In the genomic region with DNA sequence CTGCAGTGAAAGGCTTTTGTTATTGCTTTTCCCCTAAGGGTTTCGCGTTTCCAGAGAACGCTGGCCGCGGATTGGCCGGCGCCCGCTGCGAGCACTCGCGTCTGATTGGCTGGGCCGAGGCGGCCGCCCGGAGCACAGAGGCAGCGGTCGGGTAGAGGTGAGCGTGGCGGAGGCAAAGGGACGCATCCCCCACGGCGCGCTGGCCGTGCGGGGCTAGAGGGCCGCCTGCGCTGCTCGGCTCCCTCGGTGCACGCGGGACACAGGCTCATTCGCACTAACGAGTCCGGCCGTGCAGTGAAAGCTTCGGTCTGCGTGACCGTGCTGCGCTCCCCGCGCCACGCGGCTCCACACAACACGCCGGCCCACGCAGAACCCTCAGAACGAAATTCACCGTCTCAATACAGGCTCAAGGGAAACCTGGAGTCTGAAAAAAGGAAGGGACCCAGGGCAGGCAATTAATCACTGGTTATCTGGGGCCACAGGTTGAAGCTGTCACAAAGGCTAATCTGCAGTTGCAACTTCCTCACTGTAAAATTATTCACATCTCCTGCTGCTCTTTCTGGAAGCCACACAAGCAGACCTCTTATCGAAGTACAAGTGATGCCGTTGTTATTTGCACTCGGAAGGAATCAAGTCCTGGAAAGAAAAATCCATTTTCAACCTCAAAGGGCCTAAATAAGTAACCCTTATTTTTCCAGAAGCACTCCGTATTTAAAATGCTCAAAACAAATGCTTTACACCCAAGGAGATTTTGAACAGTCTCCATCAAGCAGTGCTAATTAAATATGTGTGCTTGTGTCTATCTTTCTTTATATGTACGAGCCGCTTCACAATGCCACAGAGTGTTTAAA, we compare ENCODE assay signal across 8 cellular contexts.
A peak's percentile ranks its signal among the peaks of the same experiment; 100 is the strongest.
DNase-seq lines count a peak whose midpoint lies in the region; ATAC-seq and TF ChIP-seq lines count a peak whose summit lies in the region.

No MANE protein-coding gene starts in this region.

- H3K27me3 ChIP-seq in adrenal gland = no peaks in the 10 kb centered on the region
- H3K27me3 ChIP-seq in osteoblast (ENCODE audit: insufficient read depth, low read length) = peaks cover 2% of the 10 kb centered on the region

- intact Hi-C loops in adrenal gland (cut with DNase I) (loop anchor here in 1 of 2 donors (10.0 kb wide), 1 partner anchor 83 kb away; no protein-coding TSS in a partner anchor), left cardiac atrium (cut with DNase I) (loop anchor here in 1 of 2 donors (2.0 to 10.0 kb wide), 2 partner anchors 95 to 253 kb away; a partner anchor contains a TSS)

- H3K9me3 ChIP-seq in adrenal gland (replicated peaks in 1 of 3) (no peaks in the 10 kb centered on the region), osteoblast (ENCODE audit: low read depth, low read length) (no peaks in the 10 kb centered on the region)

- peak; percentile 54 to 80 for TF ChIP-seq POLR2A in adrenal gland (IDR thresholded peaks at IDR 0.05)

- no peak for TF ChIP-seq CTCF in C4-2B (conservative IDR thresholded peaks at IDR 0.05)
- no peak for TF ChIP-seq CTCF in adrenal gland (IDR thresholded peaks at IDR 0.05)
- no peak for TF ChIP-seq CTCF in osteoblast (IDR thresholded peaks at IDR 0.05; ENCODE audit: extremely low read depth, low read depth, low read length)

- H3K36me3 ChIP-seq in adrenal gland (replicated peaks in 1 of 2) (peaks cover 0 to 10% of the 10 kb centered on the region in 2 donors), osteoblast (ENCODE audit: insufficient read depth, low read length) (no peaks in the 10 kb centered on the region)

- H4K20me1 ChIP-seq in osteoblast (ENCODE audit: insufficient read depth, low read length) = no peaks in the 10 kb centered on the region

- H3K4me1 ChIP-seq in adrenal gland (replicated peaks in 1 of 2) (peaks cover 17 to 51% of the 10 kb centered on the region in 2 donors), osteoblast (ENCODE audit: insufficient read depth, low read length) (peaks cover 50% of the 10 kb centered on the region)

- H3K4me2 ChIP-seq in osteoblast (ENCODE audit: insufficient read depth, low read length) = peak overlapping the region; percentile 88

- peak overlapping the region; percentile 32; the same call in 1 of the 2 replicates for H3K27ac ChIP-seq in C4-2B
- H3K27ac ChIP-seq in adrenal gland = peak overlapping the region in 4 of 5 donors; percentile 36 to 76 (median 72)
- peak overlapping the region; percentile 47 for H3K27ac ChIP-seq in osteoblast (ENCODE audit: low read depth, low read length)

- DNase-seq in NCI-H748 treated with DMSO at 0.1 percent for 48 hours (lab: John Stamatoyannopoulos, UW) (peak; percentile 82), adrenal gland (peak; percentile 73 to 90 (median 80)), left cardiac atrium (peak; percentile 87), osteoblast (ENCODE audit: insufficient read length, low spot score, missing footprints) (peak; percentile 95), RPMI8226 (no peak)

- no peaks in the 10 kb centered on the region for H3K79me2 ChIP-seq in osteoblast (ENCODE audit: insufficient read depth, low read length)

- ATAC-seq in GM18909 (IDR thresholded peaks at IDR 0.05; ENCODE audit: poor library complexity, unreplicated experiment) (peak; percentile 26), HG03439 (IDR thresholded peaks at IDR 0.05; ENCODE audit: unreplicated experiment) (peak; percentile 35), left cardiac atrium (peak; percentile 90)

- H3K4me3 ChIP-seq in adrenal gland (peak overlapping the region in 2 of 4 donors; percentile 29 to 55), osteoblast (ENCODE audit: insufficient read depth, low read length) (peak overlapping the region; percentile 76)

- 3 to 7% (median 5%) methylated on average over 33 to 54 of the region's 54 CpGs for WGBS in adrenal gland, 4 donors

- H2AFZ ChIP-seq in osteoblast (ENCODE audit: low read length) = peak overlapping the region; percentile 83

Comparison
In these comparisons a context has a peak if more than half of its experiments do, and no peak if none do; other contexts are left out.
1. ATAC-seq: peak in every context shown above with its lines; median percentile 90 in left cardiac atrium; 35 in HG03439; 26 in GM18909.